Comparison of ENCODE assay signal across 8 cellular contexts in genomic region chr6:106629103-106629858, GRCh38. TPM values are rescaled to one million over a fixed set of nuclear protein-coding genes. Genes with fewer than 3 reads are reported as not detected.
DNase-seq lines count a peak whose midpoint lies in the region; ATAC-seq lines count a peak whose summit lies in the region.

TSS of gene QRSL1 (plus strand) at chr6:106629578. CDS start at chr6:106629682, 104 bp downstream.
A gene with protein sequence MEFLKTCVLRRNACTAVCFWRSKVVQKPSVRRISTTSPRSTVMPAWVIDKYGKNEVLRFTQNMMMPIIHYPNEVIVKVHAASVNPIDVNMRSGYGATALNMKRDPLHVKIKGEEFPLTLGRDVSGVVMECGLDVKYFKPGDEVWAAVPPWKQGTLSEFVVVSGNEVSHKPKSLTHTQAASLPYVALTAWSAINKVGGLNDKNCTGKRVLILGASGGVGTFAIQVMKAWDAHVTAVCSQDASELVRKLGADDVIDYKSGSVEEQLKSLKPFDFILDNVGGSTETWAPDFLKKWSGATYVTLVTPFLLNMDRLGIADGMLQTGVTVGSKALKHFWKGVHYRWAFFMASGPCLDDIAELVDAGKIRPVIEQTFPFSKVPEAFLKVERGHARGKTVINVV (minus strand): TSS chr6:106629498. CDS start chr6:106629021, 477 bp downstream.

- DNase-seq in CMK (ENCODE audit: low read depth) (peak; percentile 86), HPDE6-E6E7 (ENCODE audit: extremely low spot score) (peak; percentile 97), NK-92 (lab: John Stamatoyannopoulos, UW; ENCODE audit: unreplicated experiment) (peak; percentile 31), lung microvascular endothelial cell (ENCODE audit: low read depth in 2 of 2) (peak; percentile 93 to 94)
- peak; percentile 91 for DNase-seq in activated CD8-positive, alpha-beta memory T cell treated with anti-CD3 and anti-CD28 coated beads for 24 hours
- DNase-seq in effector CD8-positive, alpha-beta T cell (lab: John Stamatoyannopoulos, UW) = peak; percentile 76
- peak; percentile 64 to 77 (median 68) for DNase-seq in stimulated activated CD4-positive, alpha-beta T cell treated with anti-CD3 and anti-CD28 coated beads, TNF-alpha, amount 100 ng/mL, for 48 hours (ENCODE audit: low read depth in 3 of 3)

- ATAC-seq in GM19467 (IDR thresholded peaks at IDR 0.05; ENCODE audit: unreplicated experiment) = peak; percentile 65

RNA-seq across cellular contexts. Expression of gene QRSL1, which starts in this region (rescaled TPM):
- total RNA-seq in lung microvascular endothelial cell = 6.8 and 7.3 TPM in 2 replicates

RNA-seq across cellular contexts. Expression of the second gene that starts in this region (rescaled TPM):
- 2.0 and 2.8 TPM in 2 replicates for total RNA-seq in lung microvascular endothelial cell

Comparison
In these comparisons a context has a peak if more than half of its experiments do, and no peak if none do; other contexts are left out.
1. Peak in every context shown above with its lines: DNase-seq and ATAC-seq.
2. DNase-seq: peak in every context shown above with its lines; median percentile 97 in HPDE6-E6E7; 94 in lung microvascular endothelial cell; 91 in activated CD8-positive, alpha-beta memory T cell treated with anti-CD3 and anti-CD28 coated beads for 24 hours; 86 in CMK; 76 in effector CD8-positive, alpha-beta T cell; 68 in stimulated activated CD4-positive, alpha-beta T cell treated with anti-CD3 and anti-CD28 coated beads, TNF-alpha, amount 100 ng/mL, for 48 hours; 31 in NK-92.